In genomic region chr6:79076881-79077641, GRCh38 we compare ENCODE assay signal across 8 cellular contexts. TPM values are rescaled to one million over a fixed set of nuclear protein-coding genes. Genes with fewer than 3 reads are reported as not detected.
A peak's percentile ranks its signal among the peaks of the same experiment; 100 is the strongest.
DNase-seq lines count a peak whose midpoint lies in the region; ATAC-seq and TF ChIP-seq lines count a peak whose summit lies in the region.

No MANE protein-coding gene starts in this region.

- H3K36me3 ChIP-seq in prostate gland, result no peaks in the 10 kb centered on the region

- DNase-seq in NCI-H146 treated with DMSO at 0.1 percent for 48 hours (lab: John Stamatoyannopoulos, UW; ENCODE audit: unreplicated experiment), result peak; percentile 60
- DNase-seq in T-helper 1 cell, result peak; percentile 65 to 86 (median 77)
- peak; percentile 85 for DNase-seq in amniotic stem cell (lab: John Stamatoyannopoulos, UW)
- DNase-seq in left ventricle myocardium superior, result peak; percentile 94
- peak; percentile 89 for DNase-seq in prostate gland (ENCODE audit: low spot score)
- peak; percentile 91 for DNase-seq in ureter (ENCODE audit: low spot score)

- H3K9me3 ChIP-seq in prostate gland, result no peaks in the 10 kb centered on the region

- H3K4me3 ChIP-seq in prostate gland, result peak overlapping the region; percentile 86 to 90

- H3K27me3 ChIP-seq in prostate gland (replicated peaks; ENCODE audit: insufficient read depth), result no peaks in the 10 kb centered on the region

- WGBS in prostate gland, result under 1% methylated on average over 55 of the region's 78 CpGs

- ATAC-seq in GM18498 (IDR thresholded peaks at IDR 0.05; ENCODE audit: unreplicated experiment) (peak; percentile 55), HG02884 (IDR thresholded peaks at IDR 0.05; ENCODE audit: unreplicated experiment) (peak; percentile 40), left ventricle myocardium superior (peak; percentile 81)

- H3K4me1 ChIP-seq in prostate gland (replicated peaks), result no peaks in the 10 kb centered on the region

- TF ChIP-seq CTCF in prostate gland (IDR thresholded peaks at IDR 0.05), result peak in 1 of 4 experiments; percentile 12

- peak overlapping the region; percentile 97 to 99 for H3K27ac ChIP-seq in prostate gland

- peak; percentile 62 for TF ChIP-seq POLR2A in prostate gland (IDR thresholded peaks at IDR 0.05)

- intact Hi-C loops in left ventricle myocardium superior (cut with micrococcal nuclease), result loop anchor here (5.0 to 10.0 kb wide), 3 partner anchors 112 to 470 kb away; partner anchors contain the start of gene HMGN3
- intact Hi-C loops in prostate gland (cut with DNase I), result loop anchor here (5.0 kb wide), 1 partner anchor 155 kb away; the partner anchor contains the start of gene HMGN3

RNA-seq across cellular contexts. Expression of gene PHIP, which starts 1.0 kb away (rescaled TPM):
- total RNA-seq in left ventricle myocardium superior (17.3 TPM), prostate gland (10 to 100 TPM; 29.6 to 31.8 TPM), ureter (44.8 TPM)

Comparison
In these comparisons a context has a peak if more than half of its experiments do, and no peak if none do; other contexts are left out.
1. Peak in every context shown above with its lines: DNase-seq, ATAC-seq, H3K4me3 ChIP-seq and H3K27ac ChIP-seq.